In the genomic region with DNA sequence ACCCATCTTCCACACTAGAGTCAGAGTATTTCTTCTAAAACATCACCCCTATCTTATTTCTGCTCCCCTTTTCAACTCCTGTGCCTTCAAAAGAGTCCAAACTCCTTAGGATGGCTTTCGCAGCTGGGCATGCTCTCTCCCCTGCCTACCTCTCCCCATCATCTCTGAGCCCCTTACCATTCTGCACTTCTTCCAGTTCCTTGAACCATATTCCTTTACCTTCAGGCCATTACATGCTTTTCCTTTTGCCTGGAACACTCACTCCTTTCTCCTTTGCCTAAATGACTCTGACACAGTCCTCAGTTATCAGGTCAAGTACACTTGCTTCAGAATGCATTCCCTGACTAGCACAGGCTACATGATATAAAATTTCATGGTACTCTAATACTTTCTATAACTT, we compare ENCODE assay signal across 38 cellular contexts. TPM values are rescaled to one million over a fixed set of nuclear protein-coding genes. Genes with fewer than 3 reads are reported as not detected.
"Had no signal": no experiment of that assay in that cellular context is flagged by ENCODE, and none has a peak within 500 bp of the region (broad histone marks: within the 10 kb centered on the region; RNA-seq: fewer than 3 reads in every experiment).

No MANE protein-coding gene starts in this region.

- H3K4me3 ChIP-seq: MG63 had no signal

- H3K36me3 ChIP-seq: MG63 had no signal

- H3K9me3 ChIP-seq: MG63 had no signal

- DNase-seq: Karpas-422, Kasumi-1, MG63, MM.1S, MV-4-11, NCI-H1048, NCI-H1092, NCI-H1092 treated with DMSO at 0.1 percent for 48 hours, NCI-H1105, NCI-H1105 treated with DMSO at 0.1 percent for 48 hours, NCI-H1417, NCI-H1417 treated with DMSO at 0.1 percent for 48 hours, NCI-H1436, NCI-H1436 treated with DMSO at 0.1 percent for 48 hours, NCI-H146, NCI-H1694, NCI-H1694 treated with DMSO at 0.1 percent for 48 hours, NCI-H187, NCI-H187 treated with DMSO at 0.1 percent for 48 hours, NCI-H1930, NCI-H2029, NCI-H2029 treated with DMSO at 0.1 percent for 48 hours, NCI-H2081, NCI-H2081 treated with DMSO at 0.1 percent for 48 hours, NCI-H2107, NCI-H2171, NCI-H2171 treated with DMSO at 0.1 percent for 48 hours, NCI-H2227 treated with DMSO at 0.1 percent for 48 hours, NCI-H226, NCI-H345, NCI-H446, NCI-H446 treated with DMSO at 0.1 percent for 48 hours, NCI-H510A, NCI-H510A treated with DMSO at 0.1 percent for 48 hours had no signal

RNA-seq across cellular contexts. Expression of gene APOB, which starts 22.4 kb away (rescaled TPM):
- total RNA-seq: LHCN-M2, M059J, MCF 10A, NCI-H460 had no signal
